In genomic region chr2:105977807-105978206, GRCh38 we compare ENCODE assay signal across 12 cellular contexts.
"Had no signal": no experiment of that assay in that cellular context is flagged by ENCODE, and none has a peak within 500 bp of the region (broad histone marks: within the 10 kb centered on the region; RNA-seq: fewer than 3 reads in every experiment).

No MANE protein-coding gene starts in this region.

- H3K27me3 Mint-ChIP-seq: activated CD4-positive, alpha-beta T cell treated with anti-CD3 and anti-CD28 coated beads, Interleukin-2, amount 10 ng/mL, durations not matched to agents 7 days and 5 days had no signal

- H3K27ac Mint-ChIP-seq: activated B cell treated with CpG ODN at 0.5 μM for 24 hours; activated CD4-positive, alpha-beta T cell treated with anti-CD3 and anti-CD28 coated beads, Interleukin-2, amount 10 ng/mL, durations not matched to agents 7 days and 5 days; stimulated activated memory B cell treated with anti-CD40 and anti-IgM and Interleukin-4, amounts not matched to agents 10 μg/mL and 1 μg/mL and 100 μg/mL, for 72 hours had no signal

- H3K4me1 ChIP-seq: gastroesophageal sphincter had no signal

- H3K4me3 ChIP-seq: dorsolateral prefrontal cortex, gastroesophageal sphincter had no signal

- ATAC-seq: gastroesophageal sphincter; left lobe of liver; stimulated activated memory B cell treated with anti-CD40 and anti-IgM and Interleukin-4, amounts not matched to agents 10 μg/mL and 1 μg/mL and 100 μg/mL, for 72 hours had no signal

- H3K27ac ChIP-seq: dorsolateral prefrontal cortex, gastroesophageal sphincter had no signal

- DNase-seq: activated B cell treated with CpG ODN at 0.5 μM for 24 hours; activated CD4-positive, alpha-beta T cell treated with anti-CD3 and anti-CD28 coated beads, Interleukin-2, amount 10 ng/mL, durations not matched to agents 7 days and 5 days; activated CD8-positive, alpha-beta memory T cell treated with anti-CD3 and anti-CD28 coated beads for 24 hours; amygdala; dorsolateral prefrontal cortex; islet precursor cell; naive B cell had no signal

- H3K36me3 ChIP-seq: gastroesophageal sphincter had no signal

- FAIRE-seq: TTC549, urothelium cell line had no signal

- H3K4me3 Mint-ChIP-seq: activated B cell treated with CpG ODN at 0.5 μM for 24 hours; activated CD4-positive, alpha-beta T cell treated with anti-CD3 and anti-CD28 coated beads, Interleukin-2, amount 10 ng/mL, durations not matched to agents 7 days and 5 days; stimulated activated memory B cell treated with anti-CD40 and anti-IgM and Interleukin-4, amounts not matched to agents 10 μg/mL and 1 μg/mL and 100 μg/mL, for 72 hours had no signal

- H3K4me1 Mint-ChIP-seq: activated B cell treated with CpG ODN at 0.5 μM for 24 hours had no signal

- H3K27me3 ChIP-seq: dorsolateral prefrontal cortex, gastroesophageal sphincter had no signal
